Comparison of ENCODE assay signal across 1 cellular context in the genomic region with DNA sequence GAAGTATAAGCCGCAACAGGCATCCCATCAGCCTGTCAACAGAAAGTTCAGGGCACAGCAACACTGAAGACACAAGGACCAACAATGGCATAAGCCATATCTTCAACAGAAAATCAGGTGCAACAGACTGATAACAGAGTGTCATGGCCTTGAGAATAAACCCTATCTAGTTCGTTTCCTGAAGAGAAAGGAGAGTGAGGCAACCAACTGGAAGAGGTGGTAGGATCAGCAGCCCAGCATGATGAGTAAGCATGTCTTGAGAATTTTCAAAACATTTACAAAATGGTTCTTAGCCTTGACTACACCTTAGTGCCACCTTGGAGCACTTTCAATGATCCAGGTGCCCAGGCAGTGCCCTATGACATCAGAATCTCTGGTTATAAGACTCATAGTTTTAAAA.
TF ChIP-seq lines count a peak whose summit lies in the region.

No MANE protein-coding gene starts in this region.

TF ChIP-seq in neural cell, 6 proteins besides CTCF, POLR2A, EP300 and RAD21 (continued from another document):
- TF ChIP-seq, protein P1, sequence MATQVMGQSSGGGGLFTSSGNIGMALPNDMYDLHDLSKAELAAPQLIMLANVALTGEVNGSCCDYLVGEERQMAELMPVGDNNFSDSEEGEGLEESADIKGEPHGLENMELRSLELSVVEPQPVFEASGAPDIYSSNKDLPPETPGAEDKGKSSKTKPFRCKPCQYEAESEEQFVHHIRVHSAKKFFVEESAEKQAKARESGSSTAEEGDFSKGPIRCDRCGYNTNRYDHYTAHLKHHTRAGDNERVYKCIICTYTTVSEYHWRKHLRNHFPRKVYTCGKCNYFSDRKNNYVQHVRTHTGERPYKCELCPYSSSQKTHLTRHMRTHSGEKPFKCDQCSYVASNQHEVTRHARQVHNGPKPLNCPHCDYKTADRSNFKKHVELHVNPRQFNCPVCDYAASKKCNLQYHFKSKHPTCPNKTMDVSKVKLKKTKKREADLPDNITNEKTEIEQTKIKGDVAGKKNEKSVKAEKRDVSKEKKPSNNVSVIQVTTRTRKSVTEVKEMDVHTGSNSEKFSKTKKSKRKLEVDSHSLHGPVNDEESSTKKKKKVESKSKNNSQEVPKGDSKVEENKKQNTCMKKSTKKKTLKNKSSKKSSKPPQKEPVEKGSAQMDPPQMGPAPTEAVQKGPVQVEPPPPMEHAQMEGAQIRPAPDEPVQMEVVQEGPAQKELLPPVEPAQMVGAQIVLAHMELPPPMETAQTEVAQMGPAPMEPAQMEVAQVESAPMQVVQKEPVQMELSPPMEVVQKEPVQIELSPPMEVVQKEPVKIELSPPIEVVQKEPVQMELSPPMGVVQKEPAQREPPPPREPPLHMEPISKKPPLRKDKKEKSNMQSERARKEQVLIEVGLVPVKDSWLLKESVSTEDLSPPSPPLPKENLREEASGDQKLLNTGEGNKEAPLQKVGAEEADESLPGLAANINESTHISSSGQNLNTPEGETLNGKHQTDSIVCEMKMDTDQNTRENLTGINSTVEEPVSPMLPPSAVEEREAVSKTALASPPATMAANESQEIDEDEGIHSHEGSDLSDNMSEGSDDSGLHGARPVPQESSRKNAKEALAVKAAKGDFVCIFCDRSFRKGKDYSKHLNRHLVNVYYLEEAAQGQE (IDR thresholded peaks at IDR 0.05; ENCODE audit: borderline replicate concordance) = no peak
